1 cellular context compared by ENCODE assay signal in genomic region chr19:47740866-47741519, GRCh38.
A peak's percentile ranks its signal among the peaks of the same experiment; 100 is the strongest.
TF ChIP-seq lines count a peak whose summit lies in the region.

No MANE protein-coding gene starts in this region.

TF ChIP-seq in HepG2, 621 proteins besides CTCF, POLR2A, EP300 and RAD21:
- TF ChIP-seq SPEN (CRISPR knock-in tag; IDR thresholded peaks at IDR 0.05; ENCODE audit: low read depth) = no peak
- TF ChIP-seq NFE2L2 (IDR thresholded peaks at IDR 0.05; ENCODE audit: low read length) = no peak
- TF ChIP-seq ZBTB38 (CRISPR knock-in tag; IDR thresholded peaks at IDR 0.05) = peak; percentile 67; the same call in 1 of the 2 replicates
- TF ChIP-seq ZNF318 (CRISPR knock-in tag; IDR thresholded peaks at IDR 0.05) = no peak
- peak; percentile 35; the same call in 1 of the 2 replicates for TF ChIP-seq HNRNPL (IDR thresholded peaks at IDR 0.05; ENCODE audit: low read depth, low read length)
- no peak for TF ChIP-seq SP4 (CRISPR knock-in tag; IDR thresholded peaks at IDR 0.05)
